Comparison of ENCODE assay signal across 8 cellular contexts in the genomic region with DNA sequence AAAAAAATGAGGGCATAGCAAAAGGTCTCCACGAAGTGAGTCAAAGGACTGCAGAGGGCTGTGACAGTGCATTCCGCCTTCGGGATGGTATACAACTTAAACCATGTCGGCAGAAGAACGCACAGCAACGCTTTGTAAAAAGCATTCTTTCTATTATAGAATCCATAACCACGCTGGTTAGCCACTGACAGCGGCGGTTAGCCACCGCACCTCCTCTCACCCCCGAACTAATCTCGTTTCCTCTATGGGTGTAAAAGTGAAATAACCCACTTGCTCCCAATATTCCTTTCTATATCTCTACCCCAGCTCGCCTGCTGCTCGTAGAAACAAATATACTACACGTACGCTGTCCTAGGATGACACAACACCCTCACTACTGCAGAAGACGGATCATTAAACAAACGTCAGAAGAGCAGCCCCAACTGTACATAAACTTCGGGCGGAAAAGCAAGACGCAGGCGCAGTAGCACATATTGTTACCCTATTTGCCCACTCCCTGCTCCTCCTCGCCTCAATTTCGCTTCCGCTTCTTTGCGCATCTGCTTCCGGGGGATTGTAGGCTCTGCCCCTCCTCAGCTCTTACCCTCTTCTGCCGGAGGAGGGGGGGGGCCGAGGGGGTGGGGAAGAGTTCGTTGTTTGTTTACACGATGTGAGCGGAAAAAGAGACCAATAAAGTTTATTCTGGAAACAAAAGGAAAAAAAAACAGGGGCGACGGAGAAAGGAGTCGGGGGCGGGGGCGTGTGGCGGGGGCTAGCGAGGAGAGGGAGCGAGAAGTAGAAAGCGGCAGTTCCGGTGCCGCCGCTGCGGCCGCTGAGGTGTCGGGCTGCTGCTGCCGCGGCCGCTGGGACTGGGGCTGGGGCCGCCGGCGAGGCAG. TPM values are rescaled to one million over a fixed set of nuclear protein-coding genes. Genes with fewer than 3 reads are reported as not detected.
DNase-seq lines count a peak whose midpoint lies in the region; ATAC-seq and TF ChIP-seq lines count a peak whose summit lies in the region.

A gene (plus strand): TSS at position 787 of the 875 bp plus-strand sequence. CDS start 50,469 bp downstream, outside the sequence.

- dilution Hi-C loops in mammary epithelial cell (cut with HindIII; ENCODE audit: low sequenced_read_pairs), result no loop called here

- no peaks in the 10 kb centered on the region for H3K36me3 Mint-ChIP-seq in immature natural killer cell

- peak within 1 kb of the TSS; percentile 67 for H3K4me3 ChIP-seq in WERI-Rb-1 (ENCODE audit: low read depth, low read length)
- H3K4me3 ChIP-seq in mammary epithelial cell (replicated peaks in 1 of 3; ENCODE audit: insufficient read depth in 1 of 3, low read depth in 2 of 3, low read length in 3 of 3), result peak within 1 kb of the TSS; percentile 92 to 94 (median 93)

- H3K27me3 Mint-ChIP-seq in immature natural killer cell (ENCODE audit: low read depth in 3 of 3), result peaks cover 2 to 18% (median 7%) of the 10 kb centered on the region in 3 donors

- peak within 1 kb of the TSS; percentile 91 for H3K4me2 ChIP-seq in mammary epithelial cell (ENCODE audit: insufficient read depth, low read depth, low read length)

- no peaks in the 10 kb centered on the region for H4K20me1 ChIP-seq in mammary epithelial cell (ENCODE audit: insufficient read depth, low read length)

- DNase-seq in ACHN, result peak; percentile 97
- DNase-seq in NCI-H2227 (lab: John Stamatoyannopoulos, UW; ENCODE audit: unreplicated experiment), result peak; percentile 98
- peak; percentile 95 for DNase-seq in WERI-Rb-1
- DNase-seq in mammary epithelial cell, result peak; percentile 98
- peak; percentile 93 to 95 (median 95) for DNase-seq in immature natural killer cell
- peak; percentile 93 for DNase-seq in smooth muscle cell of the brain vasculature (ENCODE audit: low read depth, low spot score)

- peak within 1 kb of the TSS in 5 of 6 donors; percentile 90 to 95 (median 92) for H3K27ac Mint-ChIP-seq in immature natural killer cell

- no peaks in the 10 kb centered on the region for H3K9me3 Mint-ChIP-seq in immature natural killer cell

- 1% methylated on average over 20 of the region's 53 CpGs for WGBS in mammary epithelial cell (ENCODE audit: low coverage, missing lambda C conversion rate)

- CTCF ChIA-PET in mammary epithelial cell (lab: Charles Lee; ENCODE audit: low non-redundant PET), result interaction anchor here (0.6 to 0.7 kb wide), 2 partner anchors 124 to 133 kb away, joined by 4 to 13 read pairs; no protein-coding TSS in a partner anchor

- H3K27ac ChIP-seq in WERI-Rb-1, result peak within 1 kb of the TSS; percentile 85
- peak within 1 kb of the TSS; percentile 87 for H3K27ac ChIP-seq in mammary epithelial cell (ENCODE audit: insufficient read depth, low read depth, low read length)

- H3K9me3 ChIP-seq in WERI-Rb-1 (ENCODE audit: severe bottlenecking), result no peaks in the 10 kb centered on the region
- no peaks in the 10 kb centered on the region for H3K9me3 ChIP-seq in mammary epithelial cell (replicated peaks; ENCODE audit: insufficient read depth, low read length)

- H3K4me1 Mint-ChIP-seq in immature natural killer cell, result peaks cover 32 to 38% of the 10 kb centered on the region in 2 donors

- H3K27me3 ChIP-seq in WERI-Rb-1 (ENCODE audit: insufficient read depth, low read depth, severe bottlenecking), result no peaks in the 10 kb centered on the region
- no peaks in the 10 kb centered on the region for H3K27me3 ChIP-seq in mammary epithelial cell (ENCODE audit: insufficient read depth, low read length)

- H3K4me3 Mint-ChIP-seq in immature natural killer cell, result peak within 1 kb of the TSS; percentile 92 to 98 (median 96)

- intact Hi-C loops in mammary epithelial cell (cut with micrococcal nuclease), result loop anchor here (1.0 to 5.0 kb wide), 8 partner anchors 40 to 411 kb away; a partner anchor contains a TSS

- no peaks in the 10 kb centered on the region for H3K36me3 ChIP-seq in WERI-Rb-1
- H3K36me3 ChIP-seq in mammary epithelial cell (ENCODE audit: insufficient read depth, low read length), result no peaks in the 10 kb centered on the region

- BruUV-seq in mammary epithelial cell (replicated peaks; lab: Mats Ljungman, UMichigan), result TSS peak; percentile 52

- TF ChIP-seq CTCF in WERI-Rb-1 (IDR thresholded peaks at IDR 0.05; ENCODE audit: low read depth, low read length) (no peak), mammary epithelial cell (conservative IDR thresholded peaks at IDR 0.05 in 1 of 2, IDR thresholded peaks at IDR 0.05 in 1 of 2; ENCODE audit: extremely low read depth in 1 of 2, insufficient read depth in 1 of 2, low read depth in 1 of 2, low read length in 2 of 2) (no peak)

- peak within 1 kb of the TSS; percentile 90 for H2AFZ ChIP-seq in mammary epithelial cell (ENCODE audit: low read depth, low read length)

- peak within 1 kb of the TSS; percentile 89 for H3K9ac ChIP-seq in mammary epithelial cell (ENCODE audit: insufficient read depth, low read length)

- in situ Hi-C loops in ACHN (cut with HindIII; ENCODE audit: low pct_ligation_motif_present, low pct_unique_long_range_greater_than_20kb, low sequenced_read_pairs), result no loop called here
- in situ Hi-C loops in mammary epithelial cell (cut with MboI; ENCODE audit: low sequenced_read_pairs in 2 of 2), result loop anchor here in 1 of 2 donors (5.0 kb wide), 1 partner anchor 169 kb away; no protein-coding TSS in a partner anchor

- H3K79me2 ChIP-seq in mammary epithelial cell (ENCODE audit: insufficient read depth, low read length), result peaks cover 45% of the 10 kb centered on the region

- H3K4me1 ChIP-seq in mammary epithelial cell (ENCODE audit: insufficient read depth, low read length), result peaks cover 6% of the 10 kb centered on the region

- peak; percentile 80 for ATAC-seq in GM18873 (IDR thresholded peaks at IDR 0.05; ENCODE audit: low FRiP score, unreplicated experiment)
- peak; percentile 71 for ATAC-seq in HG03139 (IDR thresholded peaks at IDR 0.05; ENCODE audit: unreplicated experiment)

RNA-seq across cellular contexts. Expression of the gene that starts here (rescaled TPM):
- 10 to 100 TPM; 20.0 to 24.7 TPM for total RNA-seq in mammary epithelial cell
- 6.4 TPM for polyA plus RNA-seq in mammary epithelial cell
- polyA minus RNA-seq in mammary epithelial cell, result 24.8 TPM
- polyA plus RNA-seq in immature natural killer cell, result 10 to 100 TPM; 10.4 to 20.8 (median 17.2) TPM

Comparison
In these comparisons a context has a peak if more than half of its experiments do, and no peak if none do; other contexts are left out.
1. Peak in every context shown above with its lines: DNase-seq, ATAC-seq, H3K4me3 ChIP-seq and H3K27ac ChIP-seq.